Comparison of ENCODE assay signal across 8 cellular contexts in genomic region chr17:47531228-47531820, GRCh38. TPM values are rescaled to one million over a fixed set of nuclear protein-coding genes. Genes with fewer than 3 reads are reported as not detected.
DNase-seq lines count a peak whose midpoint lies in the region; ATAC-seq and TF ChIP-seq lines count a peak whose summit lies in the region.
"Not testable (repeated sequence)": the region's sequence is repeated elsewhere in the genome, so short reads cannot be mapped to it uniquely, and the experiment has no call there.

No MANE protein-coding gene starts in this region.

- H3K4me1 Mint-ChIP-seq in H9: not testable (repeated sequence)

- ATAC-seq in body of pancreas (peak; percentile 63), upper lobe of left lung (ENCODE audit: low FRiP score in 2 of 2) (peak; percentile 70 to 73)

- not testable (repeated sequence) for TF ChIP-seq CTCF in GM12875 (IDR thresholded peaks at IDR 0.05; ENCODE audit: borderline replicate concordance, insufficient read depth, low read depth, low read length); H9 (conservative IDR thresholded peaks at IDR 0.05); VCaP (conservative IDR thresholded peaks at IDR 0.05); body of pancreas (IDR thresholded peaks at IDR 0.05); hepatocyte (IDR thresholded peaks at IDR 0.05; ENCODE audit: poor library complexity); ovary (IDR thresholded peaks at IDR 0.05); upper lobe of left lung (IDR thresholded peaks at IDR 0.05)

- H3K14ac ChIP-seq in H9 (ENCODE audit: insufficient read depth, low read length): not testable (repeated sequence)

- not testable (repeated sequence) for H3K36me3 ChIP-seq in HUES48 (ENCODE audit: control insufficient read depth, insufficient read depth, low read length); body of pancreas (replicated peaks in 1 of 2; ENCODE audit: insufficient read depth in 1 of 2, low read depth in 2 of 2); hepatocyte (replicated peaks; ENCODE audit: insufficient read depth, low read depth); ovary; upper lobe of left lung

- not testable (repeated sequence) for H3K79me1 ChIP-seq in H9 (ENCODE audit: insufficient read depth, low read depth, low read length, poor library complexity, severe bottlenecking)

- not testable (repeated sequence) for H3K4me2 ChIP-seq in H9 (ENCODE audit: insufficient read depth, insufficient read length, low read length)
- H3K4me2 ChIP-seq in hepatocyte: peak overlapping the region; percentile 72

- not testable (repeated sequence) for H2BK120ac ChIP-seq in H9 (ENCODE audit: low read depth, low read length, poor library complexity, severe bottlenecking)

- H2BK12ac ChIP-seq in H9 (ENCODE audit: insufficient read length, low read depth, low read length): not testable (repeated sequence)

- H3K4me3 ChIP-seq in GM12875 (ENCODE audit: low read depth, low read length) (peak overlapping the region; percentile 66), HUES48 (ENCODE audit: low read depth, low read length) (peak overlapping the region; percentile 74), body of pancreas (peak overlapping the region; percentile 56 to 58), hepatocyte (peak overlapping the region; percentile 57), ovary (peak overlapping the region; percentile 69), upper lobe of left lung (peak overlapping the region; percentile 66 to 71 (median 69))

- H3K27ac ChIP-seq in H9 (ENCODE audit: insufficient read length, low read depth, low read length): not testable (repeated sequence)
- H3K27ac ChIP-seq in HUES48 (ENCODE audit: low read depth, low read length): peak overlapping the region; percentile 83
- H3K27ac ChIP-seq in VCaP: peak overlapping the region; percentile 83
- peak overlapping the region; percentile 33 to 92 (median 81) for H3K27ac ChIP-seq in body of pancreas
- peak overlapping the region; percentile 92 for H3K27ac ChIP-seq in hepatocyte
- H3K27ac ChIP-seq in ovary: peak overlapping the region; percentile 78 to 90
- peak overlapping the region; percentile 88 to 96 (median 90) for H3K27ac ChIP-seq in upper lobe of left lung

- not testable (repeated sequence) for H3K23ac ChIP-seq in H9 (ENCODE audit: insufficient read length, low read depth, low read length)

- not testable (repeated sequence) for H2AK5ac ChIP-seq in H9 (ENCODE audit: insufficient read length, low read length)

- H4K91ac ChIP-seq in H9 (ENCODE audit: insufficient read length, low read depth, low read length): not testable (repeated sequence)

- H4K8ac ChIP-seq in H9 (replicated peaks; ENCODE audit: insufficient read length, low read depth, low read length): not testable (repeated sequence)

- H3K4me3 Mint-ChIP-seq in H9: peak overlapping the region; percentile 92 to 98; a peak in 4 of 5 replicates

- H3K9me3 ChIP-seq in H9 (ENCODE audit: control insufficient read depth, low read depth, low read length); HUES48 (ENCODE audit: control insufficient read depth, insufficient read depth, low read length); body of pancreas; hepatocyte (ENCODE audit: low read depth); ovary; upper lobe of left lung: not testable (repeated sequence)

- H3K23me2 ChIP-seq in H9 (ENCODE audit: insufficient read length, low read depth, low read length, poor library complexity, severe bottlenecking): not testable (repeated sequence)

- H2BK15ac ChIP-seq in H9 (ENCODE audit: low read depth, low read length): not testable (repeated sequence)

- not testable (repeated sequence) for H3K9ac ChIP-seq in H9 (ENCODE audit: extremely low read depth, insufficient read length, low read length); HUES48 (ENCODE audit: low read depth, low read length)

- H3K27me3 Mint-ChIP-seq in H9 (ENCODE audit: low read depth): not testable (repeated sequence)

- H3K27me3 ChIP-seq in H9 (ENCODE audit: insufficient read depth, low read length); HUES48 (ENCODE audit: control insufficient read depth, insufficient read depth, low read length); body of pancreas; hepatocyte; ovary; upper lobe of left lung: not testable (repeated sequence)

- DNase-seq in H9 (peak; percentile 39), body of pancreas (peak in 1 of 4 donors; percentile 6), hepatocyte (ENCODE audit: low spot score) (peak; percentile 21), ovary (peak in 2 of 5 donors; percentile 46 to 51), upper lobe of left lung (peak in 1 of 2 donors; percentile 88)

- not testable (repeated sequence) for H3K4ac ChIP-seq in H9 (ENCODE audit: low read depth, low read length)

- H2BK20ac ChIP-seq in H9 (ENCODE audit: low read depth, low read length, poor library complexity, severe bottlenecking): not testable (repeated sequence)

- intact Hi-C loops in body of pancreas (cut with DNase I); ovary (cut with DNase I): not testable (repeated sequence)

- not testable (repeated sequence) for H3K9me2 ChIP-seq in hepatocyte (replicated peaks; ENCODE audit: insufficient read depth)

- not testable (repeated sequence) for H3K27ac Mint-ChIP-seq in H9

- H3K79me2 ChIP-seq in H9 (ENCODE audit: insufficient read depth, low read length): not testable (repeated sequence)
- peaks cover 33% of the 10 kb centered on the region for H3K79me2 ChIP-seq in hepatocyte

- H3K9me3 Mint-ChIP-seq in H9: not testable (repeated sequence)

- no CpG with 5 or more reads among the region's 62 CpGs for WGBS in H9 (ENCODE audit: extremely low coverage, insufficient read length, low lambda C conversion rate)
- no CpG with 5 or more reads among the region's 62 CpGs for WGBS in body of pancreas, 2 donors
- 0% methylated on average over 8 of the region's 62 CpGs for WGBS in hepatocyte (ENCODE audit: low lambda C conversion rate, missing lambda C conversion rate)
- WGBS in ovary, 3 donors: 0 to 1% methylated on average over 14 to 28 of the region's 62 CpGs; no CpG with 5 or more reads in 1 of the 3 donors
- 0% methylated on average over 1 of the region's 62 CpGs; no CpG with 5 or more reads in 1 of the 2 donors for WGBS in upper lobe of left lung, 2 donors

- H2BK5ac ChIP-seq in H9 (ENCODE audit: insufficient read length, low read length): not testable (repeated sequence)

- not testable (repeated sequence) for TF ChIP-seq POLR2A in body of pancreas (IDR thresholded peaks at IDR 0.05); ovary (IDR thresholded peaks at IDR 0.05); upper lobe of left lung (IDR thresholded peaks at IDR 0.05)

- H3K36me3 Mint-ChIP-seq in H9 (ENCODE audit: insufficient read depth in 1 of 3, low read depth in 3 of 3): not testable (repeated sequence)

- H3T11ph ChIP-seq in H9 (ENCODE audit: low read length): not testable (repeated sequence)

- H4K5ac ChIP-seq in H9 (ENCODE audit: insufficient read length, low read depth, low read length): not testable (repeated sequence)

- H4K20me1 ChIP-seq in H9 (ENCODE audit: control insufficient read depth, insufficient read depth, insufficient read length): not testable (repeated sequence)
- peaks cover 22% of the 10 kb centered on the region for H4K20me1 ChIP-seq in hepatocyte (ENCODE audit: insufficient read depth, poor library complexity, severe bottlenecking)

- H2AFZ ChIP-seq in H9 (ENCODE audit: low read length); hepatocyte: not testable (repeated sequence)

- not testable (repeated sequence) for H3K18ac ChIP-seq in H9 (ENCODE audit: insufficient read length, low read depth, low read length)

- H3K56ac ChIP-seq in H9 (ENCODE audit: insufficient read length, low read depth, low read length): not testable (repeated sequence)

- not testable (repeated sequence) for H3K4me1 ChIP-seq in H9 (ENCODE audit: insufficient read depth, low read length); HUES48 (ENCODE audit: control insufficient read depth, insufficient read depth, low read length); body of pancreas; hepatocyte (ENCODE audit: insufficient read depth); ovary (ENCODE audit: insufficient read depth)
- peaks cover 7 to 19% (median 9%) of the 10 kb centered on the region in 4 donors for H3K4me1 ChIP-seq in upper lobe of left lung

- TF ChIP-seq EP300 in ovary (IDR thresholded peaks at IDR 0.05); upper lobe of left lung (IDR thresholded peaks at IDR 0.05): not testable (repeated sequence)

RNA-seq across cellular contexts. Expression of gene NPEPPS, which starts 0.4 kb away (rescaled TPM):
- total RNA-seq in H9 (2021) (116 and 117 TPM in 2 replicates), body of pancreas (10 to 100 TPM; 77.5 to 92.4 TPM), hepatocyte (75.8 and 104 TPM in 2 replicates), ovary (100 to 1,000 TPM in 4 of 7 donors, 10 to 100 TPM in 3; 93.5 to 178 (median 104) TPM), upper lobe of left lung (100 to 1,000 TPM in 3 of 6 donors, 10 to 100 TPM in 3; 82.8 to 359 (median 114) TPM)
- polyA plus RNA-seq in hepatocyte (97.6 and 120 TPM in 2 replicates), ovary (100 to 1,000 TPM in 1 of 2 donors, 10 to 100 TPM in 1; 55.2 to 122 TPM)
